Comparison of ENCODE assay signal across 10 cellular contexts in the genomic region with DNA sequence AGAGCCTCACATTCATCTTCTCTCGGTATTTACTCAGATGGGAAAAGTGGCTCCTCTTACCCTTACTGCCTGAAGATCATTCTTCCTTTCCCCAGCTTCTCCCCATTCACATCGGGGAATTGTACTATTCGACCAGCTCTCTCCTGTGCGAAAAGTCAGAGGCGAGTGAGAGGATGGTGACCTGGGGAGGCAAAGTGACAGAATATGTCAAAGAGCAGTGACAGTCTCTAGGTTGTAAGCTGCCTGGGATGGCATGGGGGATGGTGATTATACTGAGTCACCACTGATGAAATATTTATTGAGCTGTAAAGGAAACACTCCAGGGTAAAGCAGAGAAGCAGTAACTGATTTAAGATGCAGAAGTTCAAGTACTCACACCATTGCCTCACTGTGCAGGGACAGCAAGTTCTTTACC. TPM values are rescaled to one million over a fixed set of nuclear protein-coding genes. Genes with fewer than 3 reads are reported as not detected.
A peak's percentile ranks its signal among the peaks of the same experiment; 100 is the strongest.
DNase-seq lines count a peak whose midpoint lies in the region; ATAC-seq and TF ChIP-seq lines count a peak whose summit lies in the region.
"Had no signal": no experiment of that assay in that cellular context is flagged by ENCODE, and none has a peak within 500 bp of the region (broad histone marks: within the 10 kb centered on the region; RNA-seq: fewer than 3 reads in every experiment).

No MANE protein-coding gene starts in this region.

- no peak overlapping the region for H3K4me3 ChIP-seq in breast epithelium
- peak overlapping the region; percentile 60 for H3K4me3 ChIP-seq in SK-N-MC
- no peak overlapping the region for H3K4me3 ChIP-seq in foreskin fibroblast (ENCODE audit: low read depth in 1 of 2, low read length in 2 of 2)

- H3K27ac Mint-ChIP-seq in MCF 10A (ENCODE audit: low read depth, unreplicated experiment) (no peak overlapping the region), T-cell (no peak overlapping the region)

- H3K4me1 Mint-ChIP-seq in MCF 10A (ENCODE audit: insufficient read depth, unreplicated experiment) (peaks cover 19% of the 10 kb centered on the region), T-cell (no peaks in the 10 kb centered on the region)

- intact Hi-C loops in MCF 10A (cut with micrococcal nuclease): no loop called here
- intact Hi-C loops in breast epithelium (cut with DNase I; ENCODE audit: low total_unique reads): no loop called here

- BruUV-seq in MCF 10A (replicated peaks; lab: Mats Ljungman, UMichigan): no TSS peak

- ATAC-seq in HG03108 (IDR thresholded peaks at IDR 0.05; ENCODE audit: unreplicated experiment): no peak
- no peak for ATAC-seq in T-cell (replicated peaks in 1 of 4)

- H3K4me3 Mint-ChIP-seq in MCF 10A (ENCODE audit: unreplicated experiment): no peak overlapping the region
- H3K4me3 Mint-ChIP-seq in T-cell: no peak overlapping the region
- H3K4me3 Mint-ChIP-seq: neural crest cell had no signal

- CTCF ChIA-PET in MCF 10A (lab: Yijun Ruan, JAX) (interaction anchor here (0.8 to 5.0 kb wide), 12 partner anchors 13 to 490 kb away, joined by 3 to 38 read pairs (median 6); partner anchors contain the start of gene KCNC4), T-cell (lab: Charles Lee) (no interaction called here)

- H3K27me3 ChIP-seq in breast epithelium: no peaks in the 10 kb centered on the region

- H3K9me3 Mint-ChIP-seq in MCF 10A (ENCODE audit: unreplicated experiment) (no peaks in the 10 kb centered on the region), T-cell (no peaks in the 10 kb centered on the region)
- H3K9me3 Mint-ChIP-seq: neural crest cell had no signal

- H3K27ac ChIP-seq in breast epithelium (no peak overlapping the region), SK-N-MC (no peak overlapping the region)

- H3K36me3 ChIP-seq in breast epithelium (no peaks in the 10 kb centered on the region), SK-N-MC (ENCODE audit: insufficient read depth, low read length) (no peaks in the 10 kb centered on the region)

- POLR2A ChIA-PET in MCF 10A (lab: Yijun Ruan, JAX): no interaction called here
- POLR2A ChIA-PET in T-cell (lab: Charles Lee): no interaction called here

- H3K9me3 ChIP-seq in breast epithelium (no peaks in the 10 kb centered on the region), SK-N-MC (ENCODE audit: low read depth, low read length) (no peaks in the 10 kb centered on the region)

- no peaks in the 10 kb centered on the region for H3K36me3 Mint-ChIP-seq in MCF 10A (ENCODE audit: insufficient read depth, unreplicated experiment)
- no peaks in the 10 kb centered on the region for H3K36me3 Mint-ChIP-seq in T-cell

- peak; percentile 36 for DNase-seq in MCF 10A (ENCODE audit: unreplicated experiment)
- no peak for DNase-seq in breast epithelium (ENCODE audit: low spot score in 2 of 2)
- DNase-seq in SK-N-MC (ENCODE audit: low read depth, low spot score): peak; percentile 48
- DNase-seq in foreskin fibroblast: peak; percentile 52 to 73
- no peak for DNase-seq in activated effector memory CD4-positive, alpha-beta T cell treated with Interleukin-2 at 50 U/mL for 16 hours
- no peak for DNase-seq in germinal center (ENCODE audit: low spot score)
- DNase-seq in T-cell: no peak
- DNase-seq: NCI-H2107 had no signal

- no peak for TF ChIP-seq POLR2A in breast epithelium (IDR thresholded peaks at IDR 0.05)

- H3K27me3 Mint-ChIP-seq in MCF 10A (ENCODE audit: insufficient read depth, unreplicated experiment) (no peaks in the 10 kb centered on the region), T-cell (no peaks in the 10 kb centered on the region)

- TF ChIP-seq CTCF in MCF 10A (IDR thresholded peaks at IDR 0.05; ENCODE audit: unreplicated experiment): no peak
- TF ChIP-seq CTCF in breast epithelium (IDR thresholded peaks at IDR 0.05): no peak
- TF ChIP-seq CTCF in foreskin fibroblast (IDR thresholded peaks at IDR 0.05; ENCODE audit: low read depth, low read length): no peak

- peak overlapping the region; percentile 10 for H3K9ac ChIP-seq in SK-N-MC (ENCODE audit: insufficient read length)

- H3K4me1 ChIP-seq in breast epithelium: no peaks in the 10 kb centered on the region

RNA-seq across cellular contexts. Expression of gene RBM15, which starts 46.8 kb away (rescaled TPM):
- total RNA-seq in MCF 10A (2022): 31.4 and 35.9 TPM in 2 replicates
- total RNA-seq in breast epithelium: 10 to 100 TPM; 33.4 to 47.1 (median 35.4) TPM
- total RNA-seq in T-cell: 10 to 100 TPM; 41.1 to 46.0 (median 43.7) TPM

Comparison
In these comparisons a context has a peak if more than half of its experiments do, and no peak if none do; other contexts are left out.
1. DNase-seq: peak in MCF 10A (single experiment), SK-N-MC (single experiment) and foreskin fibroblast (2 of 2); none in breast epithelium (0 of 2), activated effector memory CD4-positive, alpha-beta T cell treated with Interleukin-2 at 50 U/mL for 16 hours (single experiment), germinal center (single experiment) and T-cell (0 of 34).